8 cellular contexts compared by ENCODE assay signal in the genomic region with DNA sequence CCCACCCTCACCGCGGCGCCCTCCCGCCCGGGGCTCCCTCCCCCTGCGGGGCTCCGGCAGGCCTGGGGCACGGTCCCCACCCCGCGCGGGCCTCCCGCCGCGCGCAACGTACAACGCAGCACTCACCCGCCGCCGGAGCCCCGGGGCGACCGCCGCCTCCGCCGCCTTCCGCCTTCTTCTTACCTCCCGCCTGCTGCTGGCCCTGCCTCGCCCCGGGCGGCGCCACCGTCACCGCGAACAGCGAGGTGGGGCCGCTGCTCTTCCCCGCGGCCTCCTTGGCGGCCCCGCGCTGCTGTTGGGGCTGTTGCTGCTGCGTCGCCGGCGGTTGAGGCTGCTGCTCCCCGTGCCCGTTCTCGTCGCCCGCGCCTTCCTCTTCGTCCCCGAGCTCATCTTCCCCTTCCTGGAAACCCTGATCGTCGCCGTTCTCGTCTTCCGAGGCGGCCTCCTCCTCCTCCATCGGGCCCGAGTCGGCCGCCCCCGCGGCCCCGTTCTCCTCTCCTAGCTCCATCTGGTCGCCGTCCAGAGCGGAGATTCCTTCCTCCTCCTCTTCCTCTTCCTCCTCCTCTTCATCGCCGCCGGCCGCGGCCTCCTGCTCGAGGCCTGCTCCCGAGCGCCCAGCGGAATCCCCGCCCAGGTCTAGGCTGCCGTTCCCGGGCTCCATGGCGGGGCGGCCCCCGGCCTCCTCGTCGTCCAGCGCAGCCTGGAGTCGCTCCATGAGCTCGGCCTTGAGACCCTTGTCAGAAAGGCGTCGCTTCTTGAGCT. TPM values are rescaled to one million over a fixed set of nuclear protein-coding genes. Genes with fewer than 3 reads are reported as not detected.
DNase-seq lines count a peak whose midpoint lies in the region; ATAC-seq and TF ChIP-seq lines count a peak whose summit lies in the region.

No MANE protein-coding gene starts in this region.

- peaks cover 0 to 4% (median 0%) of the 10 kb centered on the region in 7 donors for H3K9me3 Mint-ChIP-seq in CD14-positive monocyte

- H3K79me2 ChIP-seq in Loucy (ENCODE audit: insufficient read depth, low read length): peaks cover 65% of the 10 kb centered on the region

- peak overlapping the region; percentile 23 for H3K4me2 ChIP-seq in Loucy (ENCODE audit: low read depth, low read length, poor library complexity, severe bottlenecking)

- H3K27me3 Mint-ChIP-seq in CD14-positive monocyte (ENCODE audit: low read depth in 3 of 3): peaks cover 0 to 1% (median 0%) of the 10 kb centered on the region in 3 donors

- peaks cover 40% of the 10 kb centered on the region for H3K4me1 Mint-ChIP-seq in CD14-positive monocyte

- peaks cover 49% of the 10 kb centered on the region for H4K20me1 ChIP-seq in Loucy (ENCODE audit: insufficient read depth, low read length, poor library complexity, severe bottlenecking)

- DNase-seq in CD14-positive monocyte (ENCODE audit: low spot score): peak; percentile 50
- DNase-seq in ascending aorta (ENCODE audit: low spot score in 2 of 2): peak in 1 of 2 donors; percentile 68
- DNase-seq in stimulated activated CD4-positive, alpha-beta T cell treated with anti-CD3 and anti-CD28 coated beads, Interleukin-4, amount 100 ng/mL, for 1 hour: peak; percentile 46
- no peak for DNase-seq in AG08396 (ENCODE audit: low spot score)
- DNase-seq in NCI-H2196 treated with DMSO at 0.1 percent for 48 hours (lab: John Stamatoyannopoulos, UW; ENCODE audit: unreplicated experiment): no peak

- H3K4me3 ChIP-seq in Loucy (ENCODE audit: low read length, poor library complexity, severe bottlenecking): peak overlapping the region; percentile 97
- peak overlapping the region; percentile 90 to 100 for H3K4me3 ChIP-seq in ascending aorta

- H2AFZ ChIP-seq in Loucy (ENCODE audit: low read length): no peak overlapping the region

- H3K36me3 Mint-ChIP-seq in CD14-positive monocyte: peaks cover 33 to 38% of the 10 kb centered on the region in 2 donors

- no peaks in the 10 kb centered on the region for H3K9me2 ChIP-seq in Loucy (replicated peaks; ENCODE audit: low read depth, low read length)

- H3K36me3 ChIP-seq in Loucy (ENCODE audit: insufficient read depth, low read length): peaks cover 36% of the 10 kb centered on the region
- peaks cover 17 to 34% of the 10 kb centered on the region in 2 donors for H3K36me3 ChIP-seq in ascending aorta

- H3F3A ChIP-seq in Loucy (ENCODE audit: low read depth): peaks cover 3% of the 10 kb centered on the region; the same call in 1 of the 2 replicates

- TF ChIP-seq CTCF in CD14-positive monocyte (IDR thresholded peaks at IDR 0.05) (no peak), Loucy (conservative IDR thresholded peaks at IDR 0.05; ENCODE audit: low read length) (no peak), ascending aorta (IDR thresholded peaks at IDR 0.05) (no peak)

- H3K9ac ChIP-seq in Loucy (ENCODE audit: low read depth, low read length, poor library complexity, severe bottlenecking): peak overlapping the region; percentile 99

- H3K27ac Mint-ChIP-seq in CD14-positive monocyte: peak overlapping the region; percentile 97 to 99 (median 98)

- no peaks in the 10 kb centered on the region for H3K9me3 ChIP-seq in Loucy (ENCODE audit: insufficient read depth, low read depth, low read length)
- no peaks in the 10 kb centered on the region for H3K9me3 ChIP-seq in ascending aorta

- H3K4me1 ChIP-seq in Loucy (ENCODE audit: insufficient read depth, low read length, poor library complexity, severe bottlenecking) (peaks cover 40% of the 10 kb centered on the region), ascending aorta (peaks cover 11 to 40% of the 10 kb centered on the region in 2 donors)

- peaks cover 10% of the 10 kb centered on the region for H3K27me3 ChIP-seq in Loucy (ENCODE audit: insufficient read depth, low read length, poor library complexity, severe bottlenecking)
- no peaks in the 10 kb centered on the region for H3K27me3 ChIP-seq in ascending aorta
- H3K27me3 ChIP-seq in layer of hippocampus (ENCODE audit: control insufficient read depth, insufficient read depth, low read length): no peaks in the 10 kb centered on the region

- peak; percentile 16 for ATAC-seq in GM21717 (IDR thresholded peaks at IDR 0.05; ENCODE audit: unreplicated experiment)

- intact Hi-C loops in CD14-positive monocyte (cut with micrococcal nuclease): loop anchor here (1.0 to 10.0 kb wide), 8 partner anchors 28 to 209 kb away; partner anchors contain the start of genes COX20 (in 2 of the 2) and DESI2 (in 1 of the 2)
- intact Hi-C loops in ascending aorta (cut with DNase I): loop anchor here (1.0 to 5.0 kb wide), 6 partner anchors 28 to 1704 kb away; partner anchors contain the start of genes ADSS2, CNST, COX20 and DESI2

- peak overlapping the region; percentile 99 to 100 for H3K27ac ChIP-seq in ascending aorta
- H3K27ac ChIP-seq in layer of hippocampus (ENCODE audit: low read depth, low read length): peak overlapping the region; percentile 98

- H3K4me3 Mint-ChIP-seq in CD14-positive monocyte: peak overlapping the region; percentile 93 to 95

RNA-seq across cellular contexts. Expression of gene HNRNPU, which starts 0.7 kb away (rescaled TPM):
- 100 to 1,000 TPM in 1 of 2 donors, 10 to 100 TPM in 1; 71.5 to 143 TPM for polyA plus RNA-seq in CD14-positive monocyte
- 128 TPM for total RNA-seq in ascending aorta

RNA-seq across cellular contexts. Expression of gene COX20, which starts 28.2 kb away (rescaled TPM):
- 10 to 100 TPM; 15.8 to 17.9 TPM for polyA plus RNA-seq in CD14-positive monocyte
- total RNA-seq in ascending aorta: 8.2 TPM

Comparison
In these comparisons a context has a peak if more than half of its experiments do, and no peak if none do; other contexts are left out.
1. DNase-seq: peak in CD14-positive monocyte (single experiment) and stimulated activated CD4-positive, alpha-beta T cell treated with anti-CD3 and anti-CD28 coated beads, Interleukin-4, amount 100 ng/mL, for 1 hour (single experiment); none in AG08396 (single experiment) and NCI-H2196 treated with DMSO at 0.1 percent for 48 hours (single experiment).